ENCODE assay signal across 12 cellular contexts in genomic region chr2:237688081-237688480, GRCh38.
DNase-seq lines count a peak whose midpoint lies in the region; ATAC-seq, FAIRE-seq and TF ChIP-seq lines count a peak whose summit lies in the region.
"Had no signal": no experiment of that assay in that cellular context is flagged by ENCODE, and none has a peak within 500 bp of the region (broad histone marks: within the 10 kb centered on the region; RNA-seq: fewer than 3 reads in every experiment).

No MANE protein-coding gene starts in this region.

- H3K36me3 Mint-ChIP-seq in stimulated activated naive CD8-positive, alpha-beta T cell treated with anti-CD3 and anti-CD28 coated beads, Interleukin-15, Interleukin-2, amounts not matched to agents 100 ng/mL and 50 ng/mL, for 24 hours (ENCODE audit: low read depth) = peaks cover 3% of the 10 kb centered on the region
- H3K36me3 Mint-ChIP-seq in dendritic cell treated with granulocyte-macrophage colony-stimulating factor and Interleukin-4, amounts not matched to agents 40 ng/mL and 50 ng/mL, for 4 days (ENCODE audit: low read depth) = peaks cover 15% of the 10 kb centered on the region
- H3K36me3 Mint-ChIP-seq in nephron (ENCODE audit: low read depth) = peaks cover 14% of the 10 kb centered on the region

- H3K27me3 Mint-ChIP-seq in stimulated activated naive CD8-positive, alpha-beta T cell treated with anti-CD3 and anti-CD28 coated beads, Interleukin-15, Interleukin-2, amounts not matched to agents 100 ng/mL and 50 ng/mL, for 24 hours = no peaks in the 10 kb centered on the region
- no peaks in the 10 kb centered on the region for H3K27me3 Mint-ChIP-seq in dendritic cell treated with granulocyte-macrophage colony-stimulating factor and Interleukin-4, amounts not matched to agents 40 ng/mL and 50 ng/mL, for 4 days
- peaks cover 16% of the 10 kb centered on the region for H3K27me3 Mint-ChIP-seq in nephron (ENCODE audit: low read depth)

- H3K27ac Mint-ChIP-seq in stimulated activated naive CD8-positive, alpha-beta T cell treated with anti-CD3 and anti-CD28 coated beads, Interleukin-15, Interleukin-2, amounts not matched to agents 100 ng/mL and 50 ng/mL, for 24 hours = peak overlapping the region; percentile 89
- H3K27ac Mint-ChIP-seq in dendritic cell treated with granulocyte-macrophage colony-stimulating factor and Interleukin-4, amounts not matched to agents 40 ng/mL and 50 ng/mL, for 4 days = peak overlapping the region; percentile 85
- peak overlapping the region; percentile 11 to 80 (median 61) for H3K27ac Mint-ChIP-seq in nephron

- H3K4me1 Mint-ChIP-seq in stimulated activated naive CD8-positive, alpha-beta T cell treated with anti-CD3 and anti-CD28 coated beads, Interleukin-15, Interleukin-2, amounts not matched to agents 100 ng/mL and 50 ng/mL, for 24 hours (ENCODE audit: low read depth) = peaks cover 59% of the 10 kb centered on the region
- peaks cover 58% of the 10 kb centered on the region for H3K4me1 Mint-ChIP-seq in dendritic cell treated with granulocyte-macrophage colony-stimulating factor and Interleukin-4, amounts not matched to agents 40 ng/mL and 50 ng/mL, for 4 days (ENCODE audit: low read depth)
- peaks cover 20% of the 10 kb centered on the region for H3K4me1 Mint-ChIP-seq in nephron

- intact Hi-C loops in dendritic cell treated with granulocyte-macrophage colony-stimulating factor and Interleukin-4, amounts not matched to agents 40 ng/mL and 50 ng/mL, for 4 days (cut with micrococcal nuclease) = no loop called here

- ATAC-seq in stimulated activated naive CD8-positive, alpha-beta T cell treated with anti-CD3 and anti-CD28 coated beads, Interleukin-15, Interleukin-2, amounts not matched to agents 100 U/mL and 50 U/mL, for 24 hours = no peak
- ATAC-seq in GM21786 (IDR thresholded peaks at IDR 0.05; ENCODE audit: unreplicated experiment) (no peak), GM18858 (IDR thresholded peaks at IDR 0.05; ENCODE audit: unreplicated experiment) (no peak), GM19324 (IDR thresholded peaks at IDR 0.05; ENCODE audit: low FRiP score, unreplicated experiment) (no peak)

- FAIRE-seq in RCC 7860 (lab: Jason Lieb, UNC) = no peak
- FAIRE-seq: D721Med, frontal cortex had no signal

- H3K4me3 Mint-ChIP-seq in stimulated activated naive CD8-positive, alpha-beta T cell treated with anti-CD3 and anti-CD28 coated beads, Interleukin-15, Interleukin-2, amounts not matched to agents 100 ng/mL and 50 ng/mL, for 24 hours = peak overlapping the region; percentile 26
- H3K4me3 Mint-ChIP-seq in dendritic cell treated with granulocyte-macrophage colony-stimulating factor and Interleukin-4, amounts not matched to agents 40 ng/mL and 50 ng/mL, for 4 days = no peak overlapping the region
- H3K4me3 Mint-ChIP-seq in nephron = peak overlapping the region in 2 of 3 experiments; percentile 5 to 50

- no peak for TF ChIP-seq CTCF in nephron (IDR thresholded peaks at IDR 0.05; ENCODE audit: unreplicated experiment in 3 of 3)

- no peak for DNase-seq in stimulated activated naive CD8-positive, alpha-beta T cell treated with anti-CD3 and anti-CD28 coated beads, Interleukin-15, Interleukin-2, amounts not matched to agents 100 U/mL and 50 U/mL, for 24 hours
- no peak for DNase-seq in RCC 7860 (ENCODE audit: low spot score)
- DNase-seq: SHP77, substantia nigra had no signal

- no peaks in the 10 kb centered on the region for H3K9me3 Mint-ChIP-seq in stimulated activated naive CD8-positive, alpha-beta T cell treated with anti-CD3 and anti-CD28 coated beads, Interleukin-15, Interleukin-2, amounts not matched to agents 100 ng/mL and 50 ng/mL, for 24 hours
- no peaks in the 10 kb centered on the region for H3K9me3 Mint-ChIP-seq in dendritic cell treated with granulocyte-macrophage colony-stimulating factor and Interleukin-4, amounts not matched to agents 40 ng/mL and 50 ng/mL, for 4 days
- H3K9me3 Mint-ChIP-seq in nephron = no peaks in the 10 kb centered on the region
